Comparison of ENCODE assay signal across 1 cellular context in the genomic region with DNA sequence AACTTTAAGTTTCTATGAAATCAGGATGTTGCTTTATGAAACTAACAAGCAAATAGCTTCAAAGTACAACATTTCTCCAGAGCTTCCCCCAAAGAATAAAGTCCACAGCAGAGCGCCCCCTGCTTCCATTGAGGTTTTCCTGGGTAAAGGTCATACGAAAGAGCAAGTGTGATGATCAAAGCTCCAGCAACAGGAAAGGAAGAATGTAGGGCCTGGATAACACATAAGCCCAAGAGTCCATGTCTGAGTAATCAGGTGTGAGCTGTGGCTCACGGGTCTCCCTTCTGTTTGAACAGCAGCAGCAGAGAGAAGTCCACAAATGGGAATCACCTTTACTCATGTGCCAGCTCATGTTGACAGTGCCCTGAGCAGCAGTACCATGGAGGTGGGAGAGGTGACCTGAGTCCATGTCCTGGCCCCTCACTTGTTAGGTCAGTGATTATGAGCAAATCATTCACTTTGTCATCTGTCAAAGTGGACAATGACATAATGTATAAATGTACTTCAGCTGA.
TF ChIP-seq lines count a peak whose summit lies in the region.

No MANE protein-coding gene starts in this region.

TF ChIP-seq in K562, 482 proteins besides CTCF, POLR2A, EP300 and RAD21:
- peak; percentile 7 for TF ChIP-seq MEIS2 (IDR thresholded peaks at IDR 0.05; ENCODE audit: partially characterized antibody)
- TF ChIP-seq, protein P1, sequence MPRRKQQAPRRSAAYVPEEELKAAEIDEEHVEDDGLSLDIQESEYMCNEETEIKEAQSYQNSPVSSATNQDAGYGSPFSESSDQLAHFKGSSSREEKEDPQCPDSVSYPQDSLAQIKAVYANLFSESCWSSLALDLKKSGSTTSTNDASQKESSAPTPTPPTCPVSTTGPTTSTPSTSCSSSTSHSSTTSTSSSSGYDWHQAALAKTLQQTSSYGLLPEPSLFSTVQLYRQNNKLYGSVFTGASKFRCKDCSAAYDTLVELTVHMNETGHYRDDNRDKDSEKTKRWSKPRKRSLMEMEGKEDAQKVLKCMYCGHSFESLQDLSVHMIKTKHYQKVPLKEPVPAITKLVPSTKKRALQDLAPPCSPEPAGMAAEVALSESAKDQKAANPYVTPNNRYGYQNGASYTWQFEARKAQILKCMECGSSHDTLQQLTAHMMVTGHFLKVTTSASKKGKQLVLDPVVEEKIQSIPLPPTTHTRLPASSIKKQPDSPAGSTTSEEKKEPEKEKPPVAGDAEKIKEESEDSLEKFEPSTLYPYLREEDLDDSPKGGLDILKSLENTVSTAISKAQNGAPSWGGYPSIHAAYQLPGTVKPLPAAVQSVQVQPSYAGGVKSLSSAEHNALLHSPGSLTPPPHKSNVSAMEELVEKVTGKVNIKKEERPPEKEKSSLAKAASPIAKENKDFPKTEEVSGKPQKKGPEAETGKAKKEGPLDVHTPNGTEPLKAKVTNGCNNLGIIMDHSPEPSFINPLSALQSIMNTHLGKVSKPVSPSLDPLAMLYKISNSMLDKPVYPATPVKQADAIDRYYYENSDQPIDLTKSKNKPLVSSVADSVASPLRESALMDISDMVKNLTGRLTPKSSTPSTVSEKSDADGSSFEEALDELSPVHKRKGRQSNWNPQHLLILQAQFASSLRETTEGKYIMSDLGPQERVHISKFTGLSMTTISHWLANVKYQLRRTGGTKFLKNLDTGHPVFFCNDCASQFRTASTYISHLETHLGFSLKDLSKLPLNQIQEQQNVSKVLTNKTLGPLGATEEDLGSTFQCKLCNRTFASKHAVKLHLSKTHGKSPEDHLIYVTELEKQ (CRISPR knock-in tag; IDR thresholded peaks at IDR 0.05) = no peak
